In genomic region chr17:58513913-58514794, GRCh38 we compare ENCODE assay signal across 8 cellular contexts. TPM values are rescaled to one million over a fixed set of nuclear protein-coding genes. Genes with fewer than 3 reads are reported as not detected.
A peak's percentile ranks its signal among the peaks of the same experiment; 100 is the strongest.
DNase-seq lines count a peak whose midpoint lies in the region; ATAC-seq and TF ChIP-seq lines count a peak whose summit lies in the region.

TSS of gene MTMR4 (minus strand) at chr17:58514638. CDS start at chr17:58514407, 231 bp downstream.

- no peaks in the 10 kb centered on the region for H3K9me3 Mint-ChIP-seq in activated CD4-positive, alpha-beta memory T cell treated with anti-CD3 and anti-CD28 coated beads, Interleukin-2, amount 10 ng/mL, durations not matched to agents 7 days and 5 days

- intact Hi-C loops in lower leg skin (cut with DNase I; ENCODE audit: low total_unique reads): no loop called here

- no peak for TF ChIP-seq POLR2A in lower leg skin (IDR thresholded peaks at IDR 0.05)

- POLR2A ChIA-PET in activated CD4-positive, alpha-beta memory T cell treated with anti-CD3 and anti-CD28 coated beads, Interleukin-2, amount 10 ng/mL, durations not matched to agents 7 days and 5 days (lab: Charles Lee): interaction anchor here (0.9 to 4.8 kb wide), 13 partner anchors 8 to 239 kb away, joined by 3 to 71 read pairs (median 8); partner anchors contain the start of genes HSF5, RAD51C, SUPT4H1 and TEX14

- peaks cover 71% of the 10 kb centered on the region for H3K4me1 Mint-ChIP-seq in activated CD4-positive, alpha-beta memory T cell treated with anti-CD3 and anti-CD28 coated beads, Interleukin-2, amount 10 ng/mL, durations not matched to agents 7 days and 5 days

- no peaks in the 10 kb centered on the region for H3K27me3 Mint-ChIP-seq in activated CD4-positive, alpha-beta memory T cell treated with anti-CD3 and anti-CD28 coated beads, Interleukin-2, amount 10 ng/mL, durations not matched to agents 7 days and 5 days

- CTCF ChIA-PET in activated CD4-positive, alpha-beta memory T cell treated with anti-CD3 and anti-CD28 coated beads, Interleukin-2, amount 10 ng/mL, durations not matched to agents 7 days and 5 days (lab: Charles Lee): interaction anchor here (1.0 to 2.8 kb wide), 7 partner anchors 11 to 491 kb away, joined by 3 to 17 read pairs (median 5); partner anchors contain the start of gene HSF5

- in situ Hi-C loops in Caki2 (cut with HindIII; ENCODE audit: low pct_unique_long_range_greater_than_20kb, low sequenced_read_pairs): no loop called here

- DNase-seq in Caki2 (ENCODE audit: low read depth) (peak; percentile 87), NCI-H748 treated with DMSO at 0.1 percent for 48 hours (lab: John Stamatoyannopoulos, UW) (peak; percentile 73), ecto neural progenitor cell (ENCODE audit: low spot score) (peak; percentile 94), lower leg skin (ENCODE audit: low spot score in 2 of 2) (peak; percentile 68 to 96)
- peak; percentile 82 for DNase-seq in activated CD4-positive, alpha-beta memory T cell treated with anti-CD3 and anti-CD28 coated beads, Interleukin-2, amount 10 ng/mL, durations not matched to agents 7 days and 5 days
- DNase-seq in stimulated activated CD4-positive, alpha-beta T cell treated with anti-CD3 and anti-CD28 coated beads, Interleukin-4, amount 100 ng/mL, for 24 hours: peak; percentile 76

- H3K27ac Mint-ChIP-seq in activated CD4-positive, alpha-beta memory T cell treated with anti-CD3 and anti-CD28 coated beads, Interleukin-2, amount 10 ng/mL, durations not matched to agents 7 days and 5 days: peak within 1 kb of the TSS; percentile 97

- H3K36me3 Mint-ChIP-seq in activated CD4-positive, alpha-beta memory T cell treated with anti-CD3 and anti-CD28 coated beads, Interleukin-2, amount 10 ng/mL, durations not matched to agents 7 days and 5 days (ENCODE audit: low read depth): peaks cover 35% of the 10 kb centered on the region

- H3K4me3 Mint-ChIP-seq in activated CD4-positive, alpha-beta memory T cell treated with anti-CD3 and anti-CD28 coated beads, Interleukin-2, amount 10 ng/mL, durations not matched to agents 7 days and 5 days: peak within 1 kb of the TSS; percentile 85

- TF ChIP-seq CTCF in lower leg skin (IDR thresholded peaks at IDR 0.05): no peak

- peak within 1 kb of the TSS; percentile 49 for H3K4me3 ChIP-seq in lower leg skin (ENCODE audit: low read depth, poor library complexity, severe bottlenecking)

- 0 to 2% methylated on average over 23 to 52 of the region's 64 CpGs for WGBS in lower leg skin, 2 donors

- ATAC-seq in HG03045 (IDR thresholded peaks at IDR 0.05; ENCODE audit: unreplicated experiment) (peak; percentile 16), GM21576 (IDR thresholded peaks at IDR 0.05; ENCODE audit: unreplicated experiment) (no peak)

RNA-seq across cellular contexts. Expression of gene MTMR4, which starts in this region (rescaled TPM):
- total RNA-seq in Caki2 (2014; rRNA removed; shearing (Covaris generic); ENCODE audit: low replicate concordance): 13.4 and 25.7 TPM in 2 replicates
- total RNA-seq in activated CD4-positive, alpha-beta memory T cell treated with anti-CD3 and anti-CD28 coated beads, Interleukin-2, amount 10 ng/mL, durations not matched to agents 7 days and 5 days: 10 to 100 TPM; 51.7 to 54.3 TPM
- total RNA-seq in lower leg skin: 10 to 100 TPM; 37.6 to 50.2 (median 38.8) TPM
